9 cellular contexts compared by ENCODE assay signal in genomic region chr9:111037744-111038335, GRCh38. TPM values are rescaled to one million over a fixed set of nuclear protein-coding genes. Genes with fewer than 3 reads are reported as not detected.
A peak's percentile ranks its signal among the peaks of the same experiment; 100 is the strongest.
DNase-seq lines count a peak whose midpoint lies in the region; ATAC-seq and TF ChIP-seq lines count a peak whose summit lies in the region.
"Had no signal": no experiment of that assay in that cellular context is flagged by ENCODE, and none has a peak within 500 bp of the region (broad histone marks: within the 10 kb centered on the region; RNA-seq: fewer than 3 reads in every experiment).

No MANE protein-coding gene starts in this region.

- CTCF ChIA-PET in activated naive CD4-positive, alpha-beta T cell treated with anti-CD3 and anti-CD28 coated beads, Interleukin-2, amount 10 ng/mL, durations not matched to agents 7 days and 5 days (lab: Charles Lee), result no interaction called here

- peak; percentile 63 for ATAC-seq in HG03095 (IDR thresholded peaks at IDR 0.05; ENCODE audit: unreplicated experiment)
- ATAC-seq in left ventricle myocardium superior, result peak; percentile 33

- H3K27ac Mint-ChIP-seq in activated naive CD4-positive, alpha-beta T cell treated with anti-CD3 and anti-CD28 coated beads, Interleukin-2, amount 10 ng/mL, durations not matched to agents 7 days and 5 days, result no peak overlapping the region

- peak overlapping the region; percentile 43 for H3K9ac ChIP-seq in rectal smooth muscle tissue (ENCODE audit: low read length)

- TF ChIP-seq CTCF in GM12873 (IDR thresholded peaks at IDR 0.05; ENCODE audit: insufficient read depth, low read depth, low read length, missing control alignments) (peak; percentile 12), VCaP (conservative IDR thresholded peaks at IDR 0.05) (peak; percentile 69)

- intact Hi-C loops in left ventricle myocardium superior (cut with micrococcal nuclease), result no loop called here

- peaks cover 9% of the 10 kb centered on the region for H3K4me1 Mint-ChIP-seq in activated naive CD4-positive, alpha-beta T cell treated with anti-CD3 and anti-CD28 coated beads, Interleukin-2, amount 10 ng/mL, durations not matched to agents 7 days and 5 days

- no peaks in the 10 kb centered on the region for H3K9me3 Mint-ChIP-seq in activated naive CD4-positive, alpha-beta T cell treated with anti-CD3 and anti-CD28 coated beads, Interleukin-2, amount 10 ng/mL, durations not matched to agents 7 days and 5 days

- no peaks in the 10 kb centered on the region for H3K36me3 ChIP-seq in rectal smooth muscle tissue (ENCODE audit: control insufficient read depth, insufficient read depth, low read length)

- H3K4me3 ChIP-seq in rectal smooth muscle tissue (ENCODE audit: low read length), result peak overlapping the region; percentile 84

- H3K4me3 Mint-ChIP-seq in activated naive CD4-positive, alpha-beta T cell treated with anti-CD3 and anti-CD28 coated beads, Interleukin-2, amount 10 ng/mL, durations not matched to agents 7 days and 5 days, result no peak overlapping the region

- peaks cover 55% of the 10 kb centered on the region for H3K27me3 Mint-ChIP-seq in activated naive CD4-positive, alpha-beta T cell treated with anti-CD3 and anti-CD28 coated beads, Interleukin-2, amount 10 ng/mL, durations not matched to agents 7 days and 5 days

- H3K27ac ChIP-seq in VCaP, result peak overlapping the region; percentile 65
- H3K27ac ChIP-seq in rectal smooth muscle tissue (ENCODE audit: low read depth, low read length), result peak overlapping the region; percentile 78

- no peaks in the 10 kb centered on the region for H3K4me1 ChIP-seq in rectal smooth muscle tissue (ENCODE audit: control insufficient read depth, insufficient read depth, low read length)

- DNase-seq in left ventricle myocardium superior (peak; percentile 49), NCI-H2029 (lab: John Stamatoyannopoulos, UW) (no peak), NCI-H2107 (lab: John Stamatoyannopoulos, UW) (no peak)
- no peak for DNase-seq in activated naive CD4-positive, alpha-beta T cell treated with anti-CD3 and anti-CD28 coated beads, Interleukin-2, amount 10 ng/mL, durations not matched to agents 7 days and 5 days

- no peaks in the 10 kb centered on the region for H3K27me3 ChIP-seq in rectal smooth muscle tissue (ENCODE audit: control insufficient read depth, insufficient read depth, low read length)

- no peaks in the 10 kb centered on the region for H3K36me3 Mint-ChIP-seq in activated naive CD4-positive, alpha-beta T cell treated with anti-CD3 and anti-CD28 coated beads, Interleukin-2, amount 10 ng/mL, durations not matched to agents 7 days and 5 days

RNA-seq across cellular contexts. Expression of gene LPAR1, which starts 0.4 kb away (rescaled TPM):
- 9.3 TPM for total RNA-seq in left ventricle myocardium superior
- total RNA-seq: T-helper 1 cell treated with Interleukin-12 subunit alpha and Interleukin-12 subunit beta and Interleukin-4 antibody, amounts not matched to agents 30 ng/mL and 1 ng/mL, for 36 hours had no signal
